Comparison of ENCODE assay signal across 8 cellular contexts in the genomic region with DNA sequence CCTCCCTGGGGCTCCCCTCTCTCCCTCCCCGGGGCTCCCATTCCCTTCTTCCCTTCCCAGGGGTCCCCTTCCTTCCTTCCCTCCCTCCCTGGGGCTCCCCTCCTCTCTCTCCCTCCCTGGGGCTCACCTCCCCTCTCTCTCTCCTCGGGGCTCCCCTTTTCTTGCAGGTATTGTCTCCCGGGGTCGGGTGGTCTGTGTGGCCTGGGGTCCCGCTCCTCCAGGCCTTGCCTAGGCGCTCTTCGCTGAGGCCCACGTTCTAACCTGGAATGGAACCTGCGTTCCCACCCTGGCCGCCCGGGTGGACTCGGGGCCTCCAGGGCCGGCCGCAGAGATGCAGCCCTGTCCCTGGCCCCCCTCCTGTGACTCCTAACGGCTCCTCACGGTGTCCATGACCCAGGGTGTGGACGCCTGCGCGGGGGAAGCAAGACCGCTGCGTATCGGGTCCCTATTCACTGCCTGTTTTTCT. TPM values are rescaled to one million over a fixed set of nuclear protein-coding genes. Genes with fewer than 3 reads are reported as not detected.
DNase-seq lines count a peak whose midpoint lies in the region; ATAC-seq and TF ChIP-seq lines count a peak whose summit lies in the region.

No MANE protein-coding gene starts in this region.

- H3K4me3 Mint-ChIP-seq in mesothelial cell of epicardium, result peak overlapping the region; percentile 81

- peaks cover 68% of the 10 kb centered on the region for H3K4me1 Mint-ChIP-seq in mesothelial cell of epicardium

- H3K27ac Mint-ChIP-seq in mesothelial cell of epicardium, result peak overlapping the region; percentile 91

- ATAC-seq in aorta (ENCODE audit: low FRiP score), result peak; percentile 40
- ATAC-seq in HG03521 (IDR thresholded peaks at IDR 0.05; ENCODE audit: unreplicated experiment), result no peak
- ATAC-seq in GM21737 (IDR thresholded peaks at IDR 0.05; ENCODE audit: unreplicated experiment), result no peak

- 1 to 2% methylated on average over 22 of the region's 22 CpGs for WGBS in aorta, 2 donors

- H3K4me3 ChIP-seq in aorta (ENCODE audit: low read length in 2 of 2), result peak overlapping the region; percentile 79 to 96

- peak overlapping the region; percentile 44 to 85 for H3K27ac ChIP-seq in aorta (ENCODE audit: low read depth in 1 of 2, low read length in 2 of 2)

- DNase-seq in SHP77 (lab: John Stamatoyannopoulos, UW) (peak; percentile 26 to 69), SHP77 treated with DMSO at 0.1 percent for 48 hours (lab: John Stamatoyannopoulos, UW) (no peak), RKO (ENCODE audit: low spot score) (peak; percentile 64), ecto neural progenitor cell (ENCODE audit: low spot score) (peak; percentile 64), mesothelial cell of epicardium (ENCODE audit: low spot score in 2 of 2, unreplicated experiment in 2 of 2) (peak in 1 of 2 experiments; percentile 44), aorta (peak in 1 of 2 donors; percentile 69)

- TF ChIP-seq CTCF in mesothelial cell of epicardium (IDR thresholded peaks at IDR 0.05; ENCODE audit: unreplicated experiment), result no peak

- H3K9me3 ChIP-seq in aorta (ENCODE audit: control insufficient read depth, low read length), result no peaks in the 10 kb centered on the region

- no peaks in the 10 kb centered on the region for H3K27me3 ChIP-seq in aorta (ENCODE audit: control insufficient read depth in 1 of 2, insufficient read depth in 2 of 2, low read length in 1 of 2)

- intact Hi-C loops in aorta (cut with DNase I), result loop anchor here in 1 of 2 donors (5.0 kb wide), 1 partner anchor 79 kb away; no protein-coding TSS in a partner anchor

- no peaks in the 10 kb centered on the region for H3K4me1 ChIP-seq in aorta (ENCODE audit: control insufficient read depth in 1 of 2, insufficient read depth in 2 of 2, low read length in 2 of 2)

- H3K36me3 ChIP-seq in aorta (ENCODE audit: control insufficient read depth in 1 of 2, insufficient read depth in 2 of 2, low read length in 1 of 2), result no peaks in the 10 kb centered on the region

- no peaks in the 10 kb centered on the region for H3K9me3 Mint-ChIP-seq in mesothelial cell of epicardium

- H3K27me3 Mint-ChIP-seq in mesothelial cell of epicardium (ENCODE audit: low read depth), result no peaks in the 10 kb centered on the region

- peaks cover 3% of the 10 kb centered on the region for H3K36me3 Mint-ChIP-seq in mesothelial cell of epicardium

RNA-seq across cellular contexts. Expression of gene DCUN1D2, which starts 0.9 kb away (rescaled TPM):
- total RNA-seq in mesothelial cell of epicardium (34.8 to 43.3 TPM (median 40.2 TPM) in 3 replicates), aorta (10 to 100 TPM; 16.3 to 28.2 TPM)
- 10 to 100 TPM in 1 of 2 donors, 1 to 10 TPM in 1; 7.4 to 16.9 TPM for polyA plus RNA-seq in aorta

RNA-seq across cellular contexts. Expression of gene ADPRHL1, which starts 38.2 kb away (rescaled TPM):
- 3.4 to 4.2 TPM (median 4.1 TPM) in 3 replicates for total RNA-seq in mesothelial cell of epicardium
- 10 to 100 TPM in 1 of 2 donors, 1 to 10 TPM in 1; 2.4 to 10.8 TPM for total RNA-seq in aorta
- 1 to 10 TPM; 2.0 to 3.9 TPM for polyA plus RNA-seq in aorta
